Comparison of ENCODE assay signal across 1 cellular context in genomic region chr5:61139094-61139873, GRCh38.
TF ChIP-seq lines count a peak whose summit lies in the region.

No MANE protein-coding gene starts in this region.

TF ChIP-seq in WTC11, 78 proteins besides CTCF, POLR2A, EP300 and RAD21 (continued from another document):
- TF ChIP-seq EMX1 (CRISPR knock-in tag; IDR thresholded peaks at IDR 0.05) (no peak), TEAD4 (CRISPR knock-in tag; IDR thresholded peaks at IDR 0.05) (no peak), PRRX2 (CRISPR knock-in tag; IDR thresholded peaks at IDR 0.05) (no peak), CREM (CRISPR knock-in tag; IDR thresholded peaks at IDR 0.05) (no peak), ERG (CRISPR knock-in tag; IDR thresholded peaks at IDR 0.05) (no peak)
